ENCODE assay signal across 21 cellular contexts in genomic region chr11:133162228-133162627, GRCh38.
"Had no signal": no experiment of that assay in that cellular context is flagged by ENCODE, and none has a peak within 500 bp of the region (broad histone marks: within the 10 kb centered on the region; RNA-seq: fewer than 3 reads in every experiment).

No MANE protein-coding gene starts in this region.

- H3K36me3 ChIP-seq: esophagus squamous epithelium, left lung, ovary, thoracic aorta, tibial nerve, upper lobe of right lung, uterus had no signal

- H3K9me3 ChIP-seq: esophagus squamous epithelium, left lung, ovary, thoracic aorta, tibial nerve, upper lobe of right lung, uterus had no signal

- DNase-seq: dermis blood vessel endothelial cell; effector memory CD4-positive, alpha-beta T cell; erythroblast; esophagus squamous epithelium; kidney; mesenchymal stem cell; natural killer cell; occipital lobe; ovary; stimulated activated CD4-positive, alpha-beta T cell treated with anti-CD3 and anti-CD28 coated beads, Interleukin-2, amount 100 ng/mL, for 24 hours; stimulated activated CD4-positive, alpha-beta T cell treated with anti-CD3 and anti-CD28 coated beads, Interleukin-4, amount 100 ng/mL, for 24 hours; stimulated activated naive CD4-positive, alpha-beta T cell treated with Interleukin-2 at 50 U/mL for 16 hours; substantia nigra; upper lobe of right lung; uterus had no signal

- H3K27me3 ChIP-seq: ovary, upper lobe of right lung had no signal

- H3K4me3 ChIP-seq: coronary artery, esophagus squamous epithelium, left lung, ovary, thoracic aorta, tibial nerve, upper lobe of right lung, uterus had no signal

- ATAC-seq: left lung; natural killer cell; sciatic nerve; stimulated activated effector memory CD8-positive, alpha-beta T cell treated with anti-CD3 and anti-CD28 coated beads, Interleukin-12 subunit alpha, Interleukin-12 subunit beta, amount 100 ng/mL, for 72 hours; upper lobe of right lung had no signal

- H3K4me1 ChIP-seq: left lung, uterus had no signal

- H3K27ac ChIP-seq: coronary artery, esophagus squamous epithelium, left lung, ovary, thoracic aorta, tibial nerve, upper lobe of right lung, uterus had no signal
